In the genomic region with DNA sequence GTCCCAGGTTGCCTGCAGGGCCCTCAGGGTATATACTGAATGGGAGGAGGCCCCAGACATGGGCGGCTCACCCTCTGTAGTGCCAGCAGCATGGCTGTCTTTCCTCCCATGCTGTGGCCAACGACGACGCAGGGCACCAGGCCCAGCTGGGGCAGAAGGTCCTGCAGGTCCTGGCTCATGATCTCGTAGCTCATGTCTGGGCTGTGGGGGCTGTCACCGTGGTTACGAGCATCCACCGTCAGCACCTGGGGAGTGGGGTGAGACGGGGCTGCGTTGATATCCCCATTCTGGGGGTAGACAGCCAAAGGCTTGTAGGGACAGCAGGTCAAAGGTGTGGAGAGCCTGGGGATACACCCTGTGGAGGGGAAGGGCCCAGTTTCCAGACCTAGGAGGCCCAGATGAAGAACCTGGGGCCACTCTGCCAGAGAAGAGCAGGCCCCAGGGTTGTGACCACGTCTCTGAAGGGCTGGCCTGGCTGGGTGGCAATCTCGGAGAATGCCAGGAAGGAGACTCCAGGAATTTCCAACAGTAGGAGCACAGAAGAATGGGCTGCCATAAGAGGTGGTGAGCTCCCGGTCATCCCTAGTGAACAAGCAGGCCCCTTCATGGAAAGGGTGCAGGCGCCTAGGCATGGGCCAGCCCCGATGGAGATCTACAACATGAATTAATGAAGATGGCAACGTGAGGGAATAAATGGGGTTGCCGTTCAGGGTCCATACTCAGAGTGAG, we compare ENCODE assay signal across 2 cellular contexts.
TF ChIP-seq lines count a peak whose summit lies in the region.

No MANE protein-coding gene starts in this region.

TF ChIP-seq in SK-N-SH, 30 proteins besides CTCF, POLR2A, EP300 and RAD21 (continued from another document):
- TF ChIP-seq, protein P1, sequence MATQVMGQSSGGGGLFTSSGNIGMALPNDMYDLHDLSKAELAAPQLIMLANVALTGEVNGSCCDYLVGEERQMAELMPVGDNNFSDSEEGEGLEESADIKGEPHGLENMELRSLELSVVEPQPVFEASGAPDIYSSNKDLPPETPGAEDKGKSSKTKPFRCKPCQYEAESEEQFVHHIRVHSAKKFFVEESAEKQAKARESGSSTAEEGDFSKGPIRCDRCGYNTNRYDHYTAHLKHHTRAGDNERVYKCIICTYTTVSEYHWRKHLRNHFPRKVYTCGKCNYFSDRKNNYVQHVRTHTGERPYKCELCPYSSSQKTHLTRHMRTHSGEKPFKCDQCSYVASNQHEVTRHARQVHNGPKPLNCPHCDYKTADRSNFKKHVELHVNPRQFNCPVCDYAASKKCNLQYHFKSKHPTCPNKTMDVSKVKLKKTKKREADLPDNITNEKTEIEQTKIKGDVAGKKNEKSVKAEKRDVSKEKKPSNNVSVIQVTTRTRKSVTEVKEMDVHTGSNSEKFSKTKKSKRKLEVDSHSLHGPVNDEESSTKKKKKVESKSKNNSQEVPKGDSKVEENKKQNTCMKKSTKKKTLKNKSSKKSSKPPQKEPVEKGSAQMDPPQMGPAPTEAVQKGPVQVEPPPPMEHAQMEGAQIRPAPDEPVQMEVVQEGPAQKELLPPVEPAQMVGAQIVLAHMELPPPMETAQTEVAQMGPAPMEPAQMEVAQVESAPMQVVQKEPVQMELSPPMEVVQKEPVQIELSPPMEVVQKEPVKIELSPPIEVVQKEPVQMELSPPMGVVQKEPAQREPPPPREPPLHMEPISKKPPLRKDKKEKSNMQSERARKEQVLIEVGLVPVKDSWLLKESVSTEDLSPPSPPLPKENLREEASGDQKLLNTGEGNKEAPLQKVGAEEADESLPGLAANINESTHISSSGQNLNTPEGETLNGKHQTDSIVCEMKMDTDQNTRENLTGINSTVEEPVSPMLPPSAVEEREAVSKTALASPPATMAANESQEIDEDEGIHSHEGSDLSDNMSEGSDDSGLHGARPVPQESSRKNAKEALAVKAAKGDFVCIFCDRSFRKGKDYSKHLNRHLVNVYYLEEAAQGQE (IDR thresholded peaks at IDR 0.05; ENCODE audit: low read depth, low read length), result no peak
- TF ChIP-seq RFX5 (IDR thresholded peaks at IDR 0.05; ENCODE audit: low read length) (no peak), TEAD4 (IDR thresholded peaks at IDR 0.05; ENCODE audit: borderline replicate concordance, insufficient read depth) (no peak), JUND (IDR thresholded peaks at IDR 0.05) (no peak)
TF ChIP-seq in SK-N-SH: peak in this region for 0.

TF ChIP-seq in SK-N-SH treated with all-trans-retinoic acid at 6 μM for 48 hours, 23 proteins besides CTCF, POLR2A, EP300 and RAD21 (continued from another document):
- TF ChIP-seq POU6F1 (CRISPR knock-in tag; IDR thresholded peaks at IDR 0.05; ENCODE audit: borderline replicate concordance, low read depth), result no peak
- no peak for TF ChIP-seq ZNF8 (CRISPR knock-in tag; IDR thresholded peaks at IDR 0.05)
- no peak for TF ChIP-seq TCF4 (CRISPR knock-in tag; IDR thresholded peaks at IDR 0.05; ENCODE audit: borderline replicate concordance)
- TF ChIP-seq ISL1 (CRISPR knock-in tag; IDR thresholded peaks at IDR 0.05), result no peak
- no peak for TF ChIP-seq PPARA (CRISPR knock-in tag; IDR thresholded peaks at IDR 0.05; ENCODE audit: borderline replicate concordance)
- no peak for TF ChIP-seq RARB (CRISPR knock-in tag; IDR thresholded peaks at IDR 0.05)
- TF ChIP-seq ZFP3 (CRISPR knock-in tag; IDR thresholded peaks at IDR 0.05), result no peak
- TF ChIP-seq ZFP30 (CRISPR knock-in tag; IDR thresholded peaks at IDR 0.05), result no peak
- TF ChIP-seq TOX (CRISPR knock-in tag; IDR thresholded peaks at IDR 0.05; ENCODE audit: borderline replicate concordance), result no peak
- TF ChIP-seq CSDC2 (CRISPR knock-in tag; IDR thresholded peaks at IDR 0.05), result no peak
- TF ChIP-seq CREB5 (CRISPR knock-in tag; IDR thresholded peaks at IDR 0.05; ENCODE audit: low read depth), result no peak
TF ChIP-seq in SK-N-SH treated with all-trans-retinoic acid at 6 μM for 48 hours: peak in this region for 0.
